ENCODE assay signal across 21 cellular contexts in genomic region chr2:203835420-203835819, GRCh38. TPM values are rescaled to one million over a fixed set of nuclear protein-coding genes. Genes with fewer than 3 reads are reported as not detected.
DNase-seq lines count a peak whose midpoint lies in the region; ATAC-seq, FAIRE-seq and TF ChIP-seq lines count a peak whose summit lies in the region.
"Had no signal": no experiment of that assay in that cellular context is flagged by ENCODE, and none has a peak within 500 bp of the region (broad histone marks: within the 10 kb centered on the region; RNA-seq: fewer than 3 reads in every experiment).

No MANE protein-coding gene starts in this region.

- TF ChIP-seq CTCF in K562 (IDR thresholded peaks at IDR 0.05 in 2 of 3, conservative IDR thresholded peaks at IDR 0.05 in 1 of 3; ENCODE audit: insufficient read depth in 2 of 3, low read depth in 1 of 3, low read length in 3 of 3): no peak

- DNase-seq in activated CD4-positive, alpha-beta T cell treated with anti-CD3 and anti-CD28 coated beads for 36 hours: no peak
- no peak for DNase-seq in activated CD4-positive, alpha-beta T cell treated with anti-CD3 and anti-CD28 coated beads, Interleukin-2, amount 10 ng/mL, durations not matched to agents 7 days and 5 days
- no peak for DNase-seq in activated naive CD4-positive, alpha-beta T cell treated with anti-CD3 and anti-CD28 coated beads for 36 hours
- no peak for DNase-seq in activated naive CD4-positive, alpha-beta T cell treated with anti-CD3 and anti-CD28 coated beads, Interleukin-2, amount 10 ng/mL, durations not matched to agents 7 days and 5 days
- DNase-seq in K562 (ENCODE audit: extremely low read depth in 1 of 4, low spot score in 3 of 4): no peak
- no peak for DNase-seq in stimulated activated effector memory CD8-positive, alpha-beta T cell treated with anti-CD3 and anti-CD28 coated beads, Interleukin-12 subunit alpha, Interleukin-12 subunit beta, amount 100 ng/mL, for 72 hours (ENCODE audit: low spot score in 2 of 2)
- DNase-seq: AML-193, DMS153, DMS79, GF-D8 had no signal

- H4K20me1 ChIP-seq in K562 (replicated peaks; ENCODE audit: control insufficient read depth, insufficient read depth, low read length): no peaks in the 10 kb centered on the region

- no peaks in the 10 kb centered on the region for H3K9me3 Mint-ChIP-seq in activated CD4-positive, alpha-beta T cell treated with anti-CD3 and anti-CD28 coated beads for 36 hours (ENCODE audit: low read depth)
- H3K9me3 Mint-ChIP-seq in activated CD4-positive, alpha-beta T cell treated with anti-CD3 and anti-CD28 coated beads, Interleukin-2, amount 10 ng/mL, durations not matched to agents 7 days and 5 days: peaks cover 4% of the 10 kb centered on the region
- no peaks in the 10 kb centered on the region for H3K9me3 Mint-ChIP-seq in activated naive CD4-positive, alpha-beta T cell treated with anti-CD3 and anti-CD28 coated beads for 36 hours
- H3K9me3 Mint-ChIP-seq in activated naive CD4-positive, alpha-beta T cell treated with anti-CD3 and anti-CD28 coated beads, Interleukin-2, amount 10 ng/mL, durations not matched to agents 7 days and 5 days: no peaks in the 10 kb centered on the region
- H3K9me3 Mint-ChIP-seq in stimulated activated effector memory CD8-positive, alpha-beta T cell treated with anti-CD3 and anti-CD28 coated beads, Interleukin-12 subunit alpha, Interleukin-12 subunit beta, amount 100 ng/mL, for 72 hours: no peaks in the 10 kb centered on the region
- H3K9me3 Mint-ChIP-seq: CD4-positive, alpha-beta memory T cell had no signal

- H3K27me3 Mint-ChIP-seq in activated CD4-positive, alpha-beta T cell treated with anti-CD3 and anti-CD28 coated beads for 36 hours: peaks cover 2% of the 10 kb centered on the region
- H3K27me3 Mint-ChIP-seq in activated CD4-positive, alpha-beta T cell treated with anti-CD3 and anti-CD28 coated beads, Interleukin-2, amount 10 ng/mL, durations not matched to agents 7 days and 5 days: no peaks in the 10 kb centered on the region
- no peaks in the 10 kb centered on the region for H3K27me3 Mint-ChIP-seq in activated naive CD4-positive, alpha-beta T cell treated with anti-CD3 and anti-CD28 coated beads for 36 hours (ENCODE audit: low read depth)
- H3K27me3 Mint-ChIP-seq in activated naive CD4-positive, alpha-beta T cell treated with anti-CD3 and anti-CD28 coated beads, Interleukin-2, amount 10 ng/mL, durations not matched to agents 7 days and 5 days: peaks cover 5% of the 10 kb centered on the region
- H3K27me3 Mint-ChIP-seq: CD4-positive, alpha-beta memory T cell had no signal

- no peaks in the 10 kb centered on the region for H3K27me3 ChIP-seq in K562 (ENCODE audit: control insufficient read depth in 2 of 2, insufficient read depth in 2 of 2, low read length in 2 of 2)

- H3K9me3 ChIP-seq in K562 (replicated peaks; ENCODE audit: control insufficient read depth, insufficient read depth, low read depth, low read length): no peaks in the 10 kb centered on the region
- H3K9me3 ChIP-seq: A549, HAP-1 had no signal

- TF ChIP-seq EP300 in K562 (IDR thresholded peaks at IDR 0.05; ENCODE audit: low read length): no peak

- CTCF ChIA-PET in activated CD4-positive, alpha-beta T cell treated with anti-CD3 and anti-CD28 coated beads for 36 hours (lab: Charles Lee): interaction anchor here (0.6 to 1.4 kb wide), 5 partner anchors 20 to 1824 kb away, joined by 3 to 4 read pairs (median 3); no protein-coding TSS in a partner anchor
- CTCF ChIA-PET in activated CD4-positive, alpha-beta T cell treated with anti-CD3 and anti-CD28 coated beads, Interleukin-2, amount 10 ng/mL, durations not matched to agents 7 days and 5 days (lab: Charles Lee): interaction anchor here (2.2 kb wide), 1 partner anchor 12 kb away, joined by 9 read pairs; no protein-coding TSS in a partner anchor
- CTCF ChIA-PET in activated naive CD4-positive, alpha-beta T cell treated with anti-CD3 and anti-CD28 coated beads for 36 hours (lab: Charles Lee): interaction anchor here (0.8 to 1.0 kb wide), 2 partner anchors 15 to 25 kb away, joined by 3 to 5 read pairs; no protein-coding TSS in a partner anchor
- CTCF ChIA-PET in activated naive CD4-positive, alpha-beta T cell treated with anti-CD3 and anti-CD28 coated beads, Interleukin-2, amount 10 ng/mL, durations not matched to agents 7 days and 5 days (lab: Charles Lee): interaction anchor here (1.3 kb wide), 1 partner anchor 20 kb away, joined by 3 read pairs; no protein-coding TSS in a partner anchor
- CTCF ChIA-PET in K562 (lab: Yijun Ruan, JAX; ENCODE audit: low intra/inter-chr PET ratio): no interaction called here

- H3K4me1 Mint-ChIP-seq in activated CD4-positive, alpha-beta T cell treated with anti-CD3 and anti-CD28 coated beads for 36 hours: peaks cover 12% of the 10 kb centered on the region
- H3K4me1 Mint-ChIP-seq in activated CD4-positive, alpha-beta T cell treated with anti-CD3 and anti-CD28 coated beads, Interleukin-2, amount 10 ng/mL, durations not matched to agents 7 days and 5 days: peaks cover 10% of the 10 kb centered on the region
- H3K4me1 Mint-ChIP-seq in activated naive CD4-positive, alpha-beta T cell treated with anti-CD3 and anti-CD28 coated beads for 36 hours (ENCODE audit: low read depth): peaks cover 5% of the 10 kb centered on the region
- H3K4me1 Mint-ChIP-seq in activated naive CD4-positive, alpha-beta T cell treated with anti-CD3 and anti-CD28 coated beads, Interleukin-2, amount 10 ng/mL, durations not matched to agents 7 days and 5 days: peaks cover 7% of the 10 kb centered on the region
- peaks cover 31% of the 10 kb centered on the region for H3K4me1 Mint-ChIP-seq in stimulated activated effector memory CD8-positive, alpha-beta T cell treated with anti-CD3 and anti-CD28 coated beads, Interleukin-12 subunit alpha, Interleukin-12 subunit beta, amount 100 ng/mL, for 72 hours

- no peaks in the 10 kb centered on the region for H3K36me3 ChIP-seq in K562 (ENCODE audit: control insufficient read depth, insufficient read depth, low read length)
- H3K36me3 ChIP-seq: HAP-1 had no signal

- POLR2A ChIA-PET in activated CD4-positive, alpha-beta T cell treated with anti-CD3 and anti-CD28 coated beads for 36 hours (lab: Charles Lee): interaction anchor here (0.7 kb wide), 1 partner anchor 337 kb away, joined by 4 read pairs; no protein-coding TSS in a partner anchor
- POLR2A ChIA-PET in activated CD4-positive, alpha-beta T cell treated with anti-CD3 and anti-CD28 coated beads, Interleukin-2, amount 10 ng/mL, durations not matched to agents 7 days and 5 days (lab: Charles Lee): no interaction called here
- POLR2A ChIA-PET in K562 (lab: Yijun Ruan, JAX): no interaction called here

- no peaks in the 10 kb centered on the region for H3K9me1 ChIP-seq in K562 (ENCODE audit: control insufficient read depth, insufficient read depth, low read length)

- in situ Hi-C loops in K562 (cut with MboI): no loop called here

- intact Hi-C loops in activated CD4-positive, alpha-beta T cell treated with anti-CD3 and anti-CD28 coated beads for 36 hours (cut with DNase I, micrococcal nuclease): no loop called here
- intact Hi-C loops in activated naive CD4-positive, alpha-beta T cell treated with anti-CD3 and anti-CD28 coated beads for 36 hours (cut with micrococcal nuclease): no loop called here
- intact Hi-C loops in K562 (cut with micrococcal nuclease): no loop called here

- ATAC-seq in activated CD4-positive, alpha-beta T cell treated with anti-CD3 and anti-CD28 coated beads for 36 hours: no peak
- no peak for ATAC-seq in K562
- no peak for ATAC-seq in stimulated activated effector memory CD8-positive, alpha-beta T cell treated with anti-CD3 and anti-CD28 coated beads, Interleukin-12 subunit alpha, Interleukin-12 subunit beta, amount 100 ng/mL, for 72 hours
- no peak for ATAC-seq in GM21447 (IDR thresholded peaks at IDR 0.05; ENCODE audit: unreplicated experiment)
- ATAC-seq in GM21390 (IDR thresholded peaks at IDR 0.05; ENCODE audit: unreplicated experiment): no peak
- ATAC-seq: A549 had no signal

- no peaks in the 10 kb centered on the region for H3K36me3 Mint-ChIP-seq in activated CD4-positive, alpha-beta T cell treated with anti-CD3 and anti-CD28 coated beads for 36 hours (ENCODE audit: low read depth)
- peaks cover 2% of the 10 kb centered on the region for H3K36me3 Mint-ChIP-seq in activated CD4-positive, alpha-beta T cell treated with anti-CD3 and anti-CD28 coated beads, Interleukin-2, amount 10 ng/mL, durations not matched to agents 7 days and 5 days (ENCODE audit: low read depth)
- H3K36me3 Mint-ChIP-seq in activated naive CD4-positive, alpha-beta T cell treated with anti-CD3 and anti-CD28 coated beads for 36 hours (ENCODE audit: low read depth): no peaks in the 10 kb centered on the region
- H3K36me3 Mint-ChIP-seq in activated naive CD4-positive, alpha-beta T cell treated with anti-CD3 and anti-CD28 coated beads, Interleukin-2, amount 10 ng/mL, durations not matched to agents 7 days and 5 days: no peaks in the 10 kb centered on the region
- peaks cover 4% of the 10 kb centered on the region for H3K36me3 Mint-ChIP-seq in stimulated activated effector memory CD8-positive, alpha-beta T cell treated with anti-CD3 and anti-CD28 coated beads, Interleukin-12 subunit alpha, Interleukin-12 subunit beta, amount 100 ng/mL, for 72 hours
- H3K36me3 Mint-ChIP-seq: CD4-positive, alpha-beta memory T cell had no signal

- H3K27ac Mint-ChIP-seq in activated CD4-positive, alpha-beta T cell treated with anti-CD3 and anti-CD28 coated beads for 36 hours: peak overlapping the region; percentile 22
- no peak overlapping the region for H3K27ac Mint-ChIP-seq in activated CD4-positive, alpha-beta T cell treated with anti-CD3 and anti-CD28 coated beads, Interleukin-2, amount 10 ng/mL, durations not matched to agents 7 days and 5 days
- H3K27ac Mint-ChIP-seq in activated naive CD4-positive, alpha-beta T cell treated with anti-CD3 and anti-CD28 coated beads for 36 hours: peak overlapping the region; percentile 67
- no peak overlapping the region for H3K27ac Mint-ChIP-seq in activated naive CD4-positive, alpha-beta T cell treated with anti-CD3 and anti-CD28 coated beads, Interleukin-2, amount 10 ng/mL, durations not matched to agents 7 days and 5 days
- H3K27ac Mint-ChIP-seq in stimulated activated effector memory CD8-positive, alpha-beta T cell treated with anti-CD3 and anti-CD28 coated beads, Interleukin-12 subunit alpha, Interleukin-12 subunit beta, amount 100 ng/mL, for 72 hours: peak overlapping the region; percentile 8

- no peak overlapping the region for H2AFZ ChIP-seq in K562 (ENCODE audit: low read depth, low read length)

- FAIRE-seq in K562 (lab: Jason Lieb, UNC): no peak
- FAIRE-seq: A549 had no signal

- no peak overlapping the region for H3K4me3 ChIP-seq in K562
- H3K4me3 ChIP-seq: A549, HAP-1 had no signal

- 0% methylated on average over 6 of the region's 6 CpGs for WGBS in K562 (ENCODE audit: insufficient coverage, low coverage, missing lambda C conversion rate)

- TF ChIP-seq RAD21 in K562 (CRISPR knock-in tag; conservative IDR thresholded peaks at IDR 0.05 in 1 of 2, IDR thresholded peaks at IDR 0.05 in 1 of 2): no peak

- H3K79me2 ChIP-seq in K562 (ENCODE audit: control insufficient read depth, insufficient read depth, low read length): no peaks in the 10 kb centered on the region

- H3K4me2 ChIP-seq in K562 (ENCODE audit: insufficient read depth, low read length): no peak overlapping the region
- H3K4me2 ChIP-seq: A549 had no signal

- TF ChIP-seq POLR2A in K562 (conservative IDR thresholded peaks at IDR 0.05): no peak

- no peak overlapping the region for H3K9ac ChIP-seq in K562 (ENCODE audit: insufficient read depth in 1 of 2, low read depth in 2 of 2, low read length in 2 of 2)

- H3K4me1 ChIP-seq in K562 (replicated peaks in 1 of 2; ENCODE audit: control insufficient read depth in 2 of 2, insufficient read depth in 2 of 2, low read length in 2 of 2): no peaks in the 10 kb centered on the region
- H3K4me1 ChIP-seq: A549, HAP-1 had no signal

- no TSS peak for BruUV-seq in K562 (replicated peaks; lab: Mats Ljungman, UMichigan)

- no peak overlapping the region for H3K4me3 Mint-ChIP-seq in activated CD4-positive, alpha-beta T cell treated with anti-CD3 and anti-CD28 coated beads for 36 hours
- no peak overlapping the region for H3K4me3 Mint-ChIP-seq in activated CD4-positive, alpha-beta T cell treated with anti-CD3 and anti-CD28 coated beads, Interleukin-2, amount 10 ng/mL, durations not matched to agents 7 days and 5 days
- H3K4me3 Mint-ChIP-seq in activated naive CD4-positive, alpha-beta T cell treated with anti-CD3 and anti-CD28 coated beads for 36 hours: no peak overlapping the region
- no peak overlapping the region for H3K4me3 Mint-ChIP-seq in activated naive CD4-positive, alpha-beta T cell treated with anti-CD3 and anti-CD28 coated beads, Interleukin-2, amount 10 ng/mL, durations not matched to agents 7 days and 5 days
- no peak overlapping the region for H3K4me3 Mint-ChIP-seq in stimulated activated effector memory CD8-positive, alpha-beta T cell treated with anti-CD3 and anti-CD28 coated beads, Interleukin-12 subunit alpha, Interleukin-12 subunit beta, amount 100 ng/mL, for 72 hours

- no peak overlapping the region for H3K27ac ChIP-seq in K562 (ENCODE audit: extremely low read depth, low read depth, low read length)
- H3K27ac ChIP-seq: 22Rv1, A549, C4-2B had no signal

RNA-seq across cellular contexts. Expression of gene CTLA4, which starts 32.2 kb away (rescaled TPM):
- total RNA-seq in activated CD4-positive, alpha-beta T cell treated with anti-CD3 and anti-CD28 coated beads for 36 hours: 100 to 1,000 TPM; 121 to 127 TPM
- 10 to 100 TPM; 20.1 to 22.7 TPM for total RNA-seq in activated CD4-positive, alpha-beta T cell treated with anti-CD3 and anti-CD28 coated beads, Interleukin-2, amount 10 ng/mL, durations not matched to agents 7 days and 5 days
- 10 to 100 TPM; 65.2 to 69.7 TPM for total RNA-seq in activated naive CD4-positive, alpha-beta T cell treated with anti-CD3 and anti-CD28 coated beads for 36 hours
- total RNA-seq in K562 (2011; cell fraction: chromatin; rRNA removed; ENCODE audit: low replicate concordance): not detected in 2 replicates
- not detected in 2 replicates for total RNA-seq in K562 (2011; cell fraction: nucleolus; rRNA removed)
- not detected in 2 replicates for total RNA-seq in K562 (2011; cell fraction: nucleoplasm; rRNA removed)
- not detected in 2 replicates for total RNA-seq in K562 (2014; rRNA removed)
- total RNA-seq in K562 (2014; rRNA removed; fragmentation: Illumina TruSeq; extraction: Trizol): 0.22 TPM in 1 of 2 replicates, not detected in the other
- total RNA-seq in K562 (2015; rRNA removed; fragmentation: Illumina TruSeq; extraction: Trizol): 0.11 TPM in 1 of 2 replicates, not detected in the other
- total RNA-seq in K562 (2021): 0.11 and 0.40 TPM in 2 replicates
- polyA plus RNA-seq in K562 (2011; rRNA removed): not detected in 2 replicates
- polyA plus RNA-seq in K562 (2011; cell fraction: cytosol; rRNA removed): not detected in 2 replicates
- polyA plus RNA-seq in K562 (2011; cell fraction: nucleus; rRNA removed): not detected in 2 replicates
- polyA plus RNA-seq in K562 (2012): 0.46 TPM in 1 of 2 replicates, not detected in the other
- 0.10 and 0.11 TPM in 2 replicates for polyA plus RNA-seq in K562 (2014; fragmentation: Illumina TruSeq; extraction: Trizol)
- under 1 TPM in 1 of 2 experiments, not detected in 1; 0.10 TPM for polyA plus RNA-seq in K562 (2014; fragmentation: Nextera tagmentation; extraction: Ambion mirVana)
- polyA plus RNA-seq in K562 (2014; rRNA removed): 0.08 and 0.17 TPM in 2 replicates
- polyA minus RNA-seq in K562 (2011; rRNA and poly(A)+ RNA removed): not detected in 2 replicates
- polyA minus RNA-seq in K562 (2011; cell fraction: cytosol; rRNA and poly(A)+ RNA removed): not detected in 2 replicates
- polyA minus RNA-seq in K562 (2011; cell fraction: nucleus; rRNA and poly(A)+ RNA removed): not detected in 2 replicates
- total RNA-seq: Daoy, H4, HT-29 had no signal
- polyA plus RNA-seq: A549, BJ had no signal

Comparison
In these comparisons a context has a peak if more than half of its experiments do, and no peak if none do; other contexts are left out.
1. H3K27ac Mint-ChIP-seq: peak in activated CD4-positive, alpha-beta T cell treated with anti-CD3 and anti-CD28 coated beads for 36 hours (single experiment), activated naive CD4-positive, alpha-beta T cell treated with anti-CD3 and anti-CD28 coated beads for 36 hours (single experiment) and stimulated activated effector memory CD8-positive, alpha-beta T cell treated with anti-CD3 and anti-CD28 coated beads, Interleukin-12 subunit alpha, Interleukin-12 subunit beta, amount 100 ng/mL, for 72 hours (single experiment); none in activated CD4-positive, alpha-beta T cell treated with anti-CD3 and anti-CD28 coated beads, Interleukin-2, amount 10 ng/mL, durations not matched to agents 7 days and 5 days (single experiment) and activated naive CD4-positive, alpha-beta T cell treated with anti-CD3 and anti-CD28 coated beads, Interleukin-2, amount 10 ng/mL, durations not matched to agents 7 days and 5 days (single experiment).
2. RNA of gene CTLA4, which starts 32.2 kb away (total RNA-seq): 121 to 127 TPM in activated CD4-positive, alpha-beta T cell treated with anti-CD3 and anti-CD28 coated beads for 36 hours, 65.2 to 69.7 TPM in activated naive CD4-positive, alpha-beta T cell treated with anti-CD3 and anti-CD28 coated beads for 36 hours and 20.1 to 22.7 TPM in activated CD4-positive, alpha-beta T cell treated with anti-CD3 and anti-CD28 coated beads, Interleukin-2, amount 10 ng/mL, durations not matched to agents 7 days and 5 days; 0.11 to 0.40 TPM in K562; every median in the first group is over 10 times any median in the second.